ENCODE assay signal across 15 cellular contexts in genomic region chr13:45826741-45827140, GRCh38. TPM values are rescaled to one million over a fixed set of nuclear protein-coding genes. Genes with fewer than 3 reads are reported as not detected.
A peak's percentile ranks its signal among the peaks of the same experiment; 100 is the strongest.
DNase-seq lines count a peak whose midpoint lies in the region; ATAC-seq and TF ChIP-seq lines count a peak whose summit lies in the region.
"Had no signal": no experiment of that assay in that cellular context is flagged by ENCODE, and none has a peak within 500 bp of the region (broad histone marks: within the 10 kb centered on the region; RNA-seq: fewer than 3 reads in every experiment).

No MANE protein-coding gene starts in this region.

- CTCF ChIA-PET in HEK293T (lab: Yijun Ruan, JAX): no interaction called here

- H3K9me2 ChIP-seq in GM23338 (ENCODE audit: insufficient read depth): 0 out of 2 replicates have a peak, but pooled peaks cover 5% of the 10 kb centered on the region

- no peaks in the 10 kb centered on the region for H3K79me2 ChIP-seq in GM23338 (replicated peaks; ENCODE audit: insufficient read depth)

- no peaks in the 10 kb centered on the region for H3K27me3 ChIP-seq in GM23338 (ENCODE audit: insufficient read depth)
- H3K27me3 ChIP-seq: brain microvascular endothelial cell had no signal

- H3K27me3 Mint-ChIP-seq in nephron progenitor cell (ENCODE audit: low read depth, poor library complexity): peaks cover 19% of the 10 kb centered on the region
- H3K27me3 Mint-ChIP-seq in GM23338 (ENCODE audit: insufficient read depth, low read depth, poor library complexity): no peaks in the 10 kb centered on the region

- no peak overlapping the region for H3K4me3 Mint-ChIP-seq in nephron progenitor cell
- H3K4me3 Mint-ChIP-seq in GM23338: no peak overlapping the region
- H3K4me3 Mint-ChIP-seq: endodermal cell had no signal

- H3K4me1 ChIP-seq in GM23338 (ENCODE audit: insufficient read depth): peaks cover 22% of the 10 kb centered on the region

- no peak overlapping the region for H2AFZ ChIP-seq in GM23338

- H3K27ac Mint-ChIP-seq in nephron progenitor cell (peak overlapping the region; percentile 36), GM23338 (no peak overlapping the region; the same call in none of the 2 replicates)
- H3K27ac Mint-ChIP-seq: endodermal cell had no signal

- no peaks in the 10 kb centered on the region for H3K36me3 ChIP-seq in GM23338 (ENCODE audit: insufficient read depth)
- H3K36me3 ChIP-seq: brain microvascular endothelial cell had no signal

- H3K4me1 Mint-ChIP-seq in nephron progenitor cell (peaks cover 38% of the 10 kb centered on the region), GM23338 (peaks cover 24% of the 10 kb centered on the region)

- ATAC-seq in GM18870 (IDR thresholded peaks at IDR 0.05; ENCODE audit: unreplicated experiment) (peak; percentile 67), HG02588 (IDR thresholded peaks at IDR 0.05; ENCODE audit: unreplicated experiment) (peak; percentile 80), GM23338 (no peak)

- no peaks in the 10 kb centered on the region for H4K20me1 ChIP-seq in GM23338 (replicated peaks; ENCODE audit: insufficient read depth)

- no peaks in the 10 kb centered on the region for H3F3A ChIP-seq in GM23338 (replicated peaks; ENCODE audit: low read depth)

- POLR2A ChIA-PET in HEK293T (lab: Yijun Ruan, JAX): no interaction called here

- TF ChIP-seq CTCF in nephron progenitor cell (IDR thresholded peaks at IDR 0.05) (no peak), GM23338 (conservative IDR thresholded peaks at IDR 0.05; ENCODE audit: low read depth in 2 of 2) (no peak)

- no peak overlapping the region for H3K4me3 ChIP-seq in GM23338

- DNase-seq in MV-4-11 (lab: John Stamatoyannopoulos, UW) (peak; percentile 98), nephron progenitor cell (no peak), HEK293T (ENCODE audit: extremely low spot score) (no peak), AG08395 (ENCODE audit: low spot score) (no peak), GM23338 (ENCODE audit: low spot score) (no peak)
- DNase-seq: activated CD4-positive, alpha-beta T cell treated with anti-CD3 and anti-CD28 coated beads, Interleukin-2, amount 50 U/mL, for 4 hours; activated effector memory CD4-positive, alpha-beta T cell treated with Interleukin-2 at 50 U/mL for 16 hours; brain microvascular endothelial cell; endodermal cell; NCI-H1694 treated with DMSO at 0.1 percent for 48 hours; substantia nigra; T-helper 1 cell had no signal

- no peak overlapping the region for H3K4me2 ChIP-seq in GM23338

- H3K36me3 Mint-ChIP-seq in nephron progenitor cell (ENCODE audit: low read depth) (no peaks in the 10 kb centered on the region), GM23338 (ENCODE audit: low read depth) (no peaks in the 10 kb centered on the region)

- H3K9me3 Mint-ChIP-seq in nephron progenitor cell (no peaks in the 10 kb centered on the region), GM23338 (no peaks in the 10 kb centered on the region)
- H3K9me3 Mint-ChIP-seq: endodermal cell had no signal

- no peak overlapping the region for H3K27ac ChIP-seq in GM23338 (ENCODE audit: low read depth)
- H3K27ac ChIP-seq: brain microvascular endothelial cell had no signal

TF ChIP-seq in HEK293T, 16 proteins besides CTCF, POLR2A, EP300 and RAD21:
- TF ChIP-seq L3MBTL2 (conservative IDR thresholded peaks at IDR 0.05): no peak
- TF ChIP-seq FOXM1 (IDR thresholded peaks at IDR 0.05; ENCODE audit: borderline replicate concordance): no peak
- no peak for TF ChIP-seq SP1 (IDR thresholded peaks at IDR 0.05)
- no peak for TF ChIP-seq LEF1 (IDR thresholded peaks at IDR 0.05; ENCODE audit: borderline replicate concordance)
- TF ChIP-seq CTBP1 (IDR thresholded peaks at IDR 0.05; ENCODE audit: borderline replicate concordance): no peak
- no peak for TF ChIP-seq ELF4 (IDR thresholded peaks at IDR 0.05)
- no peak for TF ChIP-seq FOXK2 (IDR thresholded peaks at IDR 0.05)
- TF ChIP-seq ZNF384 (IDR thresholded peaks at IDR 0.05): no peak
- TF ChIP-seq NFRKB (IDR thresholded peaks at IDR 0.05): no peak
- no peak for TF ChIP-seq TARDBP (IDR thresholded peaks at IDR 0.05)
- no peak for TF ChIP-seq ARNT (IDR thresholded peaks at IDR 0.05)
- no peak for TF ChIP-seq BHLHE40 (IDR thresholded peaks at IDR 0.05; ENCODE audit: borderline replicate concordance)
- TF ChIP-seq SUZ12 (IDR thresholded peaks at IDR 0.05): no peak
- no peak for TF ChIP-seq FOXA1 (IDR thresholded peaks at IDR 0.05)
- TF ChIP-seq HDGF (IDR thresholded peaks at IDR 0.05; ENCODE audit: borderline replicate concordance): no peak
- TF ChIP-seq PKNOX1 (IDR thresholded peaks at IDR 0.05): no peak
TF ChIP-seq in HEK293T: peak in this region for 0.

TF ChIP-seq in GM23338, 12 proteins besides CTCF, POLR2A, EP300 and RAD21:
- TF ChIP-seq ETS1 (IDR thresholded peaks at IDR 0.05): no peak

RNA-seq across cellular contexts. Expression of gene SIAH3, which starts 24.8 kb away (rescaled TPM):
- total RNA-seq in GM23338 (2014; rRNA removed; shearing (Covaris generic)): 0.17 and 0.35 TPM in 2 replicates
- 0.13 and 0.14 TPM in 2 replicates for polyA plus RNA-seq in GM23338 (2016; fragmentation: Nextera tagmentation; extraction: Ambion mirVana)
- total RNA-seq: endodermal cell, glomerular endothelial cell had no signal
